Comparison of ENCODE assay signal across 14 cellular contexts in the genomic region with DNA sequence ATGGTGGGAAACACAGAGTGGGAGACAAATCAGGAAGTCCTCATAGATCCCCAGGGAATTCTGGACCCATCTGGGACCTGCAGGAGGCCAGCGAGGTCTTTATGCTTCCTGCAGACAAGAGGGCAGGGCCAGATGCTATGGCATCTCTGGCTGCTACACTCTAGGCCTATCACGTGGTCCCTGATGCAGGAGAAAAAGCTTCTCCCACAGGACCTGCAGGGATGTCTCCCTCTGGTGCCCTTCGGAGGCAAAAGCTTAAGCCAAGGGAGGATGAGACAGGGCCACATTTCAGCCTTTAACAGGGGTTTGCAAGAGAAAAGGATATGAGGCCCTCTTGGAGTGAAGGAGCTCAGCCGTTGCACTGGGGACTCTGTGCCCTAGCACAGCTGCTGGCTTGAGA.
A peak's percentile ranks its signal among the peaks of the same experiment; 100 is the strongest.
DNase-seq lines count a peak whose midpoint lies in the region; ATAC-seq and TF ChIP-seq lines count a peak whose summit lies in the region.
"Had no signal": no experiment of that assay in that cellular context is flagged by ENCODE, and none has a peak within 500 bp of the region (broad histone marks: within the 10 kb centered on the region; RNA-seq: fewer than 3 reads in every experiment).

No MANE protein-coding gene starts in this region.

- H3K4me1 ChIP-seq in GM23248 (ENCODE audit: insufficient read depth) = no peaks in the 10 kb centered on the region
- no peaks in the 10 kb centered on the region for H3K4me1 ChIP-seq in RWPE2 (ENCODE audit: insufficient read depth, poor library complexity, severe bottlenecking)
- no peaks in the 10 kb centered on the region for H3K4me1 ChIP-seq in iPS DF 6.9 (ENCODE audit: control insufficient read depth, insufficient read depth, low read length)
- H3K4me1 ChIP-seq in psoas muscle = no peaks in the 10 kb centered on the region

- peak; percentile 18 for DNase-seq in AG09309 (ENCODE audit: low read depth)
- DNase-seq in GM23248 = peak; percentile 50
- no peak for DNase-seq in RWPE2 (ENCODE audit: low spot score)
- peak; percentile 41 for DNase-seq in iPS DF 6.9 (ENCODE audit: low read depth, low spot score)
- no peak for DNase-seq in T-helper 2 cell treated with Interferon-gamma antibody and Interleukin-4, amounts not matched to agents 5 μg/mL and 100 μg/mL, for 36 hours (ENCODE audit: low spot score)
- no peak for DNase-seq in psoas muscle
- DNase-seq: aorta; CD8-positive, alpha-beta memory T cell; NCI-H446 treated with DMSO at 0.1 percent for 48 hours; stimulated activated CD4-positive, alpha-beta T cell treated with anti-CD3 and anti-CD28 coated beads, Interleukin-2, amount 100 ng/mL, for 24 hours; stimulated activated naive CD8-positive, alpha-beta T cell treated with anti-CD3 and anti-CD28 coated beads, Interleukin-15, Interleukin-2, amounts not matched to agents 100 U/mL and 50 U/mL, for 24 hours had no signal

- H3K9me3 ChIP-seq in GM23248 (ENCODE audit: low read depth) (no peaks in the 10 kb centered on the region), RWPE2 (ENCODE audit: severe bottlenecking) (no peaks in the 10 kb centered on the region), iPS DF 6.9 (ENCODE audit: control insufficient read depth, insufficient read depth, low read length) (no peaks in the 10 kb centered on the region), psoas muscle (no peaks in the 10 kb centered on the region)

- no peaks in the 10 kb centered on the region for H3K4me1 Mint-ChIP-seq in T-helper 2 cell treated with Interferon-gamma antibody and Interleukin-4, amounts not matched to agents 5 μg/mL and 100 μg/mL, for 36 hours (ENCODE audit: low read depth)
- H3K4me1 Mint-ChIP-seq: CD8-positive, alpha-beta memory T cell had no signal

- H3K36me3 ChIP-seq in GM23248 (ENCODE audit: low read depth) (no peaks in the 10 kb centered on the region), RWPE2 (ENCODE audit: low read depth) (no peaks in the 10 kb centered on the region), iPS DF 6.9 (ENCODE audit: control insufficient read depth, insufficient read depth, low read length) (no peaks in the 10 kb centered on the region), psoas muscle (ENCODE audit: insufficient read depth in 1 of 2, low read depth in 1 of 2) (no peaks in the 10 kb centered on the region)

- no peak overlapping the region for H3K4me3 Mint-ChIP-seq in T-helper 2 cell treated with Interferon-gamma antibody and Interleukin-4, amounts not matched to agents 5 μg/mL and 100 μg/mL, for 36 hours
- H3K4me3 Mint-ChIP-seq: activated T-helper 1 cell treated with anti-CD3 and anti-CD28 coated beads, Interleukin-12 subunit alpha, Interleukin-12 subunit beta, Interleukin-2, Interleukin-4 antibody, amounts not matched to agents 30 ng/mL and 10 ng/mL and 1 ng/mL, durations not matched to agents 14 hours and 24 hours and 36 hours; CD8-positive, alpha-beta memory T cell had no signal

- H3F3A ChIP-seq in GM23248 (ENCODE audit: insufficient read depth) = no peaks in the 10 kb centered on the region

- whole genome bisulfite sequencing in GM23248 (ENCODE audit: low coverage in 1 of 2, low lambda C conversion rate in 2 of 2, missing lambda C conversion rate in 2 of 2), 2 experiments = 10 to 26% methylated on average over 4 of the region's 4 CpGs
- WGBS in iPS DF 6.9 (ENCODE audit: insufficient coverage, insufficient read length) = no CpG with 5 or more reads among the region's 4 CpGs
- 15 to 25% (median 21%) methylated on average over 4 of the region's 4 CpGs for WGBS in psoas muscle, 3 donors

- no peak overlapping the region for H3K27ac Mint-ChIP-seq in T-helper 2 cell treated with Interferon-gamma antibody and Interleukin-4, amounts not matched to agents 5 μg/mL and 100 μg/mL, for 36 hours
- H3K27ac Mint-ChIP-seq: activated T-helper 1 cell treated with anti-CD3 and anti-CD28 coated beads, Interleukin-12 subunit alpha, Interleukin-12 subunit beta, Interleukin-2, Interleukin-4 antibody, amounts not matched to agents 30 ng/mL and 10 ng/mL and 1 ng/mL, durations not matched to agents 14 hours and 24 hours and 36 hours; CD8-positive, alpha-beta memory T cell had no signal

- intact Hi-C loops in psoas muscle (cut with DNase I) = no loop called here

- H3K9ac ChIP-seq in GM23248 = no peak overlapping the region

- peaks cover 22% of the 10 kb centered on the region for H3K27me3 ChIP-seq in GM23248 (replicated peaks; ENCODE audit: insufficient read depth)
- no peaks in the 10 kb centered on the region for H3K27me3 ChIP-seq in RWPE2 (ENCODE audit: insufficient read depth, poor library complexity, severe bottlenecking)
- H3K27me3 ChIP-seq in iPS DF 6.9 (ENCODE audit: control insufficient read depth, insufficient read depth, low read length) = no peaks in the 10 kb centered on the region
- peaks cover 0 to 12% (median 5%) of the 10 kb centered on the region in 3 donors for H3K27me3 ChIP-seq in psoas muscle (ENCODE audit: insufficient read depth in 3 of 3, low read length in 2 of 3)

- no peaks in the 10 kb centered on the region for H4K20me1 ChIP-seq in GM23248 (ENCODE audit: insufficient read depth)

- H3K9me3 Mint-ChIP-seq in T-helper 2 cell treated with Interferon-gamma antibody and Interleukin-4, amounts not matched to agents 5 μg/mL and 100 μg/mL, for 36 hours = no peaks in the 10 kb centered on the region
- H3K9me3 Mint-ChIP-seq: activated T-helper 1 cell treated with anti-CD3 and anti-CD28 coated beads, Interleukin-12 subunit alpha, Interleukin-12 subunit beta, Interleukin-2, Interleukin-4 antibody, amounts not matched to agents 30 ng/mL and 10 ng/mL and 1 ng/mL, durations not matched to agents 14 hours and 24 hours and 36 hours had no signal

- H3K4me2 ChIP-seq in GM23248 (ENCODE audit: unreplicated experiment) = no peak overlapping the region

- in situ Hi-C loops in GM23248 (cut with MboI) = no loop called here

- no peaks in the 10 kb centered on the region for H3K36me3 Mint-ChIP-seq in T-helper 2 cell treated with Interferon-gamma antibody and Interleukin-4, amounts not matched to agents 5 μg/mL and 100 μg/mL, for 36 hours (ENCODE audit: low read depth)
- H3K36me3 Mint-ChIP-seq: CD8-positive, alpha-beta memory T cell had no signal

- peak; percentile 52; the same call in 2 of the 3 replicates for ATAC-seq in RWPE2 (ENCODE audit: low read depth)
- ATAC-seq in esophagus mucosa = no peak
- ATAC-seq in HG02981 (IDR thresholded peaks at IDR 0.05; ENCODE audit: unreplicated experiment) = no peak
- no peak for ATAC-seq in psoas muscle
- ATAC-seq: stimulated activated naive CD8-positive, alpha-beta T cell treated with anti-CD3 and anti-CD28 coated beads, Interleukin-15, Interleukin-2, amounts not matched to agents 100 U/mL and 50 U/mL, for 24 hours had no signal

- H3K27ac ChIP-seq in GM23248 = no peak overlapping the region
- no peak overlapping the region for H3K27ac ChIP-seq in RWPE2 (ENCODE audit: poor library complexity, severe bottlenecking)
- no peak overlapping the region for H3K27ac ChIP-seq in iPS DF 6.9 (ENCODE audit: low read length)
- no peak overlapping the region for H3K27ac ChIP-seq in psoas muscle

- H3K4me3 ChIP-seq in AG09309 (ENCODE audit: control insufficient read depth, low read depth, low read length) (no peak overlapping the region), GM23248 (no peak overlapping the region), RWPE2 (ENCODE audit: severe bottlenecking) (no peak overlapping the region), iPS DF 6.9 (ENCODE audit: low read length) (no peak overlapping the region), psoas muscle (no peak overlapping the region)

- peaks cover 2% of the 10 kb centered on the region for H3K27me3 Mint-ChIP-seq in T-helper 2 cell treated with Interferon-gamma antibody and Interleukin-4, amounts not matched to agents 5 μg/mL and 100 μg/mL, for 36 hours (ENCODE audit: low read depth)

- H3K79me2 ChIP-seq in GM23248 (ENCODE audit: insufficient read depth) = no peaks in the 10 kb centered on the region

- H3K9me2 ChIP-seq in GM23248 (ENCODE audit: insufficient read depth) = no peaks in the 10 kb centered on the region

- H2AFZ ChIP-seq in GM23248 = no peak overlapping the region

- TF ChIP-seq CTCF in AG09309 (IDR thresholded peaks at IDR 0.05; ENCODE audit: control insufficient read depth, insufficient read depth, low read depth, low read length, missing control alignments) (peak; percentile 69), RWPE2 (IDR thresholded peaks at IDR 0.05; ENCODE audit: poor library complexity, severe bottlenecking) (peak; percentile 14), psoas muscle (IDR thresholded peaks at IDR 0.05) (no peak)

Comparison
In these comparisons a context has a peak if more than half of its experiments do, and no peak if none do; other contexts are left out.
1. DNase-seq: peak in AG09309 (single experiment), GM23248 (single experiment) and iPS DF 6.9 (single experiment); none in RWPE2 (single experiment), T-helper 2 cell treated with Interferon-gamma antibody and Interleukin-4, amounts not matched to agents 5 μg/mL and 100 μg/mL, for 36 hours (single experiment) and psoas muscle (0 of 2).